1 cellular context compared by ENCODE assay signal in genomic region chr4:105462610-105463009, GRCh38.
TF ChIP-seq lines count a peak whose summit lies in the region.

No MANE protein-coding gene starts in this region.

TF ChIP-seq in WTC11, 78 proteins besides CTCF, POLR2A, EP300 and RAD21 (continued from another document):
- TF ChIP-seq, protein P1, sequence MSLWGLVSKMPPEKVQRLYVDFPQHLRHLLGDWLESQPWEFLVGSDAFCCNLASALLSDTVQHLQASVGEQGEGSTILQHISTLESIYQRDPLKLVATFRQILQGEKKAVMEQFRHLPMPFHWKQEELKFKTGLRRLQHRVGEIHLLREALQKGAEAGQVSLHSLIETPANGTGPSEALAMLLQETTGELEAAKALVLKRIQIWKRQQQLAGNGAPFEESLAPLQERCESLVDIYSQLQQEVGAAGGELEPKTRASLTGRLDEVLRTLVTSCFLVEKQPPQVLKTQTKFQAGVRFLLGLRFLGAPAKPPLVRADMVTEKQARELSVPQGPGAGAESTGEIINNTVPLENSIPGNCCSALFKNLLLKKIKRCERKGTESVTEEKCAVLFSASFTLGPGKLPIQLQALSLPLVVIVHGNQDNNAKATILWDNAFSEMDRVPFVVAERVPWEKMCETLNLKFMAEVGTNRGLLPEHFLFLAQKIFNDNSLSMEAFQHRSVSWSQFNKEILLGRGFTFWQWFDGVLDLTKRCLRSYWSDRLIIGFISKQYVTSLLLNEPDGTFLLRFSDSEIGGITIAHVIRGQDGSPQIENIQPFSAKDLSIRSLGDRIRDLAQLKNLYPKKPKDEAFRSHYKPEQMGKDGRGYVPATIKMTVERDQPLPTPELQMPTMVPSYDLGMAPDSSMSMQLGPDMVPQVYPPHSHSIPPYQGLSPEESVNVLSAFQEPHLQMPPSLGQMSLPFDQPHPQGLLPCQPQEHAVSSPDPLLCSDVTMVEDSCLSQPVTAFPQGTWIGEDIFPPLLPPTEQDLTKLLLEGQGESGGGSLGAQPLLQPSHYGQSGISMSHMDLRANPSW (CRISPR knock-in tag; conservative IDR thresholded peaks at IDR 0.05; ENCODE audit: low read depth): no peak
- TF ChIP-seq NFYB (CRISPR knock-in tag; conservative IDR thresholded peaks at IDR 0.05; ENCODE audit: low read depth) (no peak), ESRRA (CRISPR knock-in tag; IDR thresholded peaks at IDR 0.05; ENCODE audit: borderline replicate concordance) (no peak), ZNF423 (CRISPR knock-in tag; IDR thresholded peaks at IDR 0.05) (no peak), RORB (CRISPR knock-in tag; IDR thresholded peaks at IDR 0.05) (no peak), NFATC4 (CRISPR knock-in tag; IDR thresholded peaks at IDR 0.05) (no peak), FOXJ3 (CRISPR knock-in tag; IDR thresholded peaks at IDR 0.05; ENCODE audit: borderline replicate concordance) (no peak), GABPB1 (CRISPR knock-in tag; IDR thresholded peaks at IDR 0.05) (no peak), NR3C1 (CRISPR knock-in tag; conservative IDR thresholded peaks at IDR 0.05; ENCODE audit: low read depth) (no peak), TEAD1 (CRISPR knock-in tag; IDR thresholded peaks at IDR 0.05) (no peak), USF2 (CRISPR knock-in tag; IDR thresholded peaks at IDR 0.05) (no peak), ZNF396 (CRISPR knock-in tag; IDR thresholded peaks at IDR 0.05; ENCODE audit: borderline replicate concordance) (no peak)
- TF ChIP-seq, protein P2, sequence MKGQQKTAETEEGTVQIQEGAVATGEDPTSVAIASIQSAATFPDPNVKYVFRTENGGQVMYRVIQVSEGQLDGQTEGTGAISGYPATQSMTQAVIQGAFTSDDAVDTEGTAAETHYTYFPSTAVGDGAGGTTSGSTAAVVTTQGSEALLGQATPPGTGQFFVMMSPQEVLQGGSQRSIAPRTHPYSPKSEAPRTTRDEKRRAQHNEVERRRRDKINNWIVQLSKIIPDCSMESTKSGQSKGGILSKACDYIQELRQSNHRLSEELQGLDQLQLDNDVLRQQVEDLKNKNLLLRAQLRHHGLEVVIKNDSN (CRISPR knock-in tag; IDR thresholded peaks at IDR 0.05): no peak
- TF ChIP-seq, protein P3, sequence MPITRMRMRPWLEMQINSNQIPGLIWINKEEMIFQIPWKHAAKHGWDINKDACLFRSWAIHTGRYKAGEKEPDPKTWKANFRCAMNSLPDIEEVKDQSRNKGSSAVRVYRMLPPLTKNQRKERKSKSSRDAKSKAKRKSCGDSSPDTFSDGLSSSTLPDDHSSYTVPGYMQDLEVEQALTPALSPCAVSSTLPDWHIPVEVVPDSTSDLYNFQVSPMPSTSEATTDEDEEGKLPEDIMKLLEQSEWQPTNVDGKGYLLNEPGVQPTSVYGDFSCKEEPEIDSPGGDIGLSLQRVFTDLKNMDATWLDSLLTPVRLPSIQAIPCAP (CRISPR knock-in tag; IDR thresholded peaks at IDR 0.05): no peak
- TF ChIP-seq, protein P4, sequence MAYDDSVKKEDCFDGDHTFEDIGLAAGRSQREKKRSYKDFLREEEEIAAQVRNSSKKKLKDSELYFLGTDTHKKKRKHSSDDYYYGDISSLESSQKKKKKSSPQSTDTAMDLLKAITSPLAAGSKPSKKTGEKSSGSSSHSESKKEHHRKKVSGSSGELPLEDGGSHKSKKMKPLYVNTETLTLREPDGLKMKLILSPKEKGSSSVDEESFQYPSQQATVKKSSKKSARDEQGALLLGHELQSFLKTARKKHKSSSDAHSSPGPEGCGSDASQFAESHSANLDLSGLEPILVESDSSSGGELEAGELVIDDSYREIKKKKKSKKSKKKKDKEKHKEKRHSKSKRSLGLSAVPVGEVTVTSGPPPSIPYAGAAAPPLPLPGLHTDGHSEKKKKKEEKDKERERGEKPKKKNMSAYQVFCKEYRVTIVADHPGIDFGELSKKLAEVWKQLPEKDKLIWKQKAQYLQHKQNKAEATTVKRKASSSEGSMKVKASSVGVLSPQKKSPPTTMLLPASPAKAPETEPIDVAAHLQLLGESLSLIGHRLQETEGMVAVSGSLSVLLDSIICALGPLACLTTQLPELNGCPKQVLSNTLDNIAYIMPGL (CRISPR knock-in tag; IDR thresholded peaks at IDR 0.05): no peak
- TF ChIP-seq, protein P5, sequence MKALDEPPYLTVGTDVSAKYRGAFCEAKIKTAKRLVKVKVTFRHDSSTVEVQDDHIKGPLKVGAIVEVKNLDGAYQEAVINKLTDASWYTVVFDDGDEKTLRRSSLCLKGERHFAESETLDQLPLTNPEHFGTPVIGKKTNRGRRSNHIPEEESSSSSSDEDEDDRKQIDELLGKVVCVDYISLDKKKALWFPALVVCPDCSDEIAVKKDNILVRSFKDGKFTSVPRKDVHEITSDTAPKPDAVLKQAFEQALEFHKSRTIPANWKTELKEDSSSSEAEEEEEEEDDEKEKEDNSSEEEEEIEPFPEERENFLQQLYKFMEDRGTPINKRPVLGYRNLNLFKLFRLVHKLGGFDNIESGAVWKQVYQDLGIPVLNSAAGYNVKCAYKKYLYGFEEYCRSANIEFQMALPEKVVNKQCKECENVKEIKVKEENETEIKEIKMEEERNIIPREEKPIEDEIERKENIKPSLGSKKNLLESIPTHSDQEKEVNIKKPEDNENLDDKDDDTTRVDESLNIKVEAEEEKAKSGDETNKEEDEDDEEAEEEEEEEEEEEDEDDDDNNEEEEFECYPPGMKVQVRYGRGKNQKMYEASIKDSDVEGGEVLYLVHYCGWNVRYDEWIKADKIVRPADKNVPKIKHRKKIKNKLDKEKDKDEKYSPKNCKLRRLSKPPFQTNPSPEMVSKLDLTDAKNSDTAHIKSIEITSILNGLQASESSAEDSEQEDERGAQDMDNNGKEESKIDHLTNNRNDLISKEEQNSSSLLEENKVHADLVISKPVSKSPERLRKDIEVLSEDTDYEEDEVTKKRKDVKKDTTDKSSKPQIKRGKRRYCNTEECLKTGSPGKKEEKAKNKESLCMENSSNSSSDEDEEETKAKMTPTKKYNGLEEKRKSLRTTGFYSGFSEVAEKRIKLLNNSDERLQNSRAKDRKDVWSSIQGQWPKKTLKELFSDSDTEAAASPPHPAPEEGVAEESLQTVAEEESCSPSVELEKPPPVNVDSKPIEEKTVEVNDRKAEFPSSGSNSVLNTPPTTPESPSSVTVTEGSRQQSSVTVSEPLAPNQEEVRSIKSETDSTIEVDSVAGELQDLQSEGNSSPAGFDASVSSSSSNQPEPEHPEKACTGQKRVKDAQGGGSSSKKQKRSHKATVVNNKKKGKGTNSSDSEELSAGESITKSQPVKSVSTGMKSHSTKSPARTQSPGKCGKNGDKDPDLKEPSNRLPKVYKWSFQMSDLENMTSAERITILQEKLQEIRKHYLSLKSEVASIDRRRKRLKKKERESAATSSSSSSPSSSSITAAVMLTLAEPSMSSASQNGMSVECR (CRISPR knock-in tag; IDR thresholded peaks at IDR 0.05; ENCODE audit: borderline replicate concordance): no peak
TF ChIP-seq in WTC11: peak in this region for 0.
